Comparison of ENCODE assay signal across 25 cellular contexts in the genomic region with DNA sequence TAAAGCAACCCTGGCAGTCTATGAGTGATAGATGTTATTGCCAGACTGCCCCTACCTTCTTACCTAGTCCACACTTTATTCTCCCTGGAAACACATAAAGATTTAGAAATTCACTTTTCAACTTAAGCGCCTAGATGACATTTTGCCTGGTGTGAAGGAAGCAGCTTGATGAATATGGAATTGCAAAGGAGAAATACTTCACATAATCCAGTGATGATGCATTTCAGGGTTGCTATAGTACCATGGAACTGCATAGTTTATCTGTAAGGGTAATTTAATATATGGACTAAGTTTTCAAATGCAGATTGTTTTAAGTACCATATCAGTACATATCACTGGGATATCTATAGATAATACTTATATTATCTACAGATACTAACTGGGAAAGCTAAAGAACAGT. TPM values are rescaled to one million over a fixed set of nuclear protein-coding genes. Genes with fewer than 3 reads are reported as not detected.
DNase-seq lines count a peak whose midpoint lies in the region; ATAC-seq, FAIRE-seq and TF ChIP-seq lines count a peak whose summit lies in the region.
"Had no signal": no experiment of that assay in that cellular context is flagged by ENCODE, and none has a peak within 500 bp of the region (broad histone marks: within the 10 kb centered on the region; RNA-seq: fewer than 3 reads in every experiment).

No MANE protein-coding gene starts in this region.

- H3K4me2 ChIP-seq in GM12878 (ENCODE audit: control insufficient read depth, insufficient read depth) = no peak overlapping the region

- peak; percentile 13 for FAIRE-seq in GM12878 (lab: Jason Lieb, UNC)
- FAIRE-seq: frontal cortex, HepG2, small intestine had no signal

- H3K4me3 ChIP-seq in cardiac muscle cell = no peak overlapping the region
- H3K4me3 ChIP-seq in right atrium auricular region = no peak overlapping the region
- H3K4me3 ChIP-seq in GM12878 = no peak overlapping the region
- H3K4me3 ChIP-seq in skeletal muscle tissue (ENCODE audit: low read length in 3 of 3) = no peak overlapping the region
- no peak overlapping the region for H3K4me3 ChIP-seq in right lobe of liver
- H3K4me3 ChIP-seq: coronary artery, mucosa of descending colon had no signal

- H3K4me3 Mint-ChIP-seq in stimulated activated naive B cell treated with anti-CD40 and anti-IgM and Interleukin-4, amounts not matched to agents 10 μg/mL and 1 μg/mL and 100 μg/mL, for 72 hours = no peak overlapping the region

- no peak for TF ChIP-seq POLR2A in GM12878 (IDR thresholded peaks at IDR 0.05; ENCODE audit: low read depth, low read length)
- TF ChIP-seq POLR2A in right lobe of liver (IDR thresholded peaks at IDR 0.05) = no peak

- CTCF ChIA-PET in GM12878 (lab: Yijun Ruan, JAX) = no interaction called here

- TF ChIP-seq CTCF in cardiac muscle cell (IDR thresholded peaks at IDR 0.05; ENCODE audit: low read depth, low read length) (no peak), right atrium auricular region (IDR thresholded peaks at IDR 0.05) (no peak), GM12878 (IDR thresholded peaks at IDR 0.05 in 2 of 3, conservative IDR thresholded peaks at IDR 0.05 in 1 of 3; ENCODE audit: control insufficient read depth in 2 of 3, extremely low read depth in 1 of 3, insufficient read depth in 1 of 3, low read depth in 3 of 3, low read length in 3 of 3) (no peak), right lobe of liver (IDR thresholded peaks at IDR 0.05) (no peak)

- H3K9me3 ChIP-seq in cardiac muscle cell (ENCODE audit: low read depth) (no peaks in the 10 kb centered on the region), right atrium auricular region (no peaks in the 10 kb centered on the region), GM12878 (replicated peaks; ENCODE audit: control insufficient read depth, insufficient read depth, low read length) (no peaks in the 10 kb centered on the region), skeletal muscle tissue (ENCODE audit: control insufficient read depth in 3 of 3, low read length in 3 of 3) (no peaks in the 10 kb centered on the region), right lobe of liver (no peaks in the 10 kb centered on the region)
- H3K9me3 ChIP-seq: mucosa of descending colon had no signal

- peaks cover 36 to 45% of the 10 kb centered on the region in 2 donors for H3K36me3 Mint-ChIP-seq in stimulated activated naive B cell treated with anti-CD40 and anti-IgM and Interleukin-4, amounts not matched to agents 10 μg/mL and 1 μg/mL and 100 μg/mL, for 72 hours

- no peak overlapping the region for H2AFZ ChIP-seq in GM12878 (ENCODE audit: control insufficient read depth, low read depth, low read length)

- in situ Hi-C loops in GM12878 (cut with MboI) = no loop called here

- peaks cover 51% of the 10 kb centered on the region for H3K36me3 ChIP-seq in cardiac muscle cell
- peaks cover 40% of the 10 kb centered on the region for H3K36me3 ChIP-seq in right atrium auricular region
- peaks cover 4 to 35% of the 10 kb centered on the region in 2 experiments for H3K36me3 ChIP-seq in GM12878 (ENCODE audit: control insufficient read depth in 2 of 2, insufficient read depth in 2 of 2, low read length in 1 of 2)
- H3K36me3 ChIP-seq in skeletal muscle tissue (ENCODE audit: control insufficient read depth in 3 of 3, insufficient read depth in 3 of 3, low read length in 3 of 3) = peaks cover 25 to 58% (median 36%) of the 10 kb centered on the region in 3 donors
- H3K36me3 ChIP-seq in right lobe of liver = peaks cover 0 to 45% (median 18%) of the 10 kb centered on the region in 4 donors

- no peaks in the 10 kb centered on the region for H3K27me3 ChIP-seq in cardiac muscle cell
- no peaks in the 10 kb centered on the region for H3K27me3 ChIP-seq in right atrium auricular region
- no peaks in the 10 kb centered on the region for H3K27me3 ChIP-seq in GM12878 (replicated peaks in 1 of 2; ENCODE audit: control insufficient read depth in 2 of 2, insufficient read depth in 2 of 2, low read length in 1 of 2)
- no peaks in the 10 kb centered on the region for H3K27me3 ChIP-seq in skeletal muscle tissue (ENCODE audit: control insufficient read depth in 3 of 3, insufficient read depth in 3 of 3, low read length in 3 of 3)
- H3K27me3 ChIP-seq in right lobe of liver = no peaks in the 10 kb centered on the region

- H3K9ac ChIP-seq in GM12878 (ENCODE audit: control insufficient read depth, insufficient read depth, low read length) (no peak overlapping the region), skeletal muscle tissue (ENCODE audit: low read depth in 1 of 3, low read length in 3 of 3) (peak overlapping the region in 2 of 3 donors; percentile 50 to 52)

- no peaks in the 10 kb centered on the region; the same call in 1 of the 2 replicates for H4K20me1 ChIP-seq in GM12878 (ENCODE audit: control insufficient read depth, insufficient read depth)

- RAD21 ChIA-PET in GM12878 (lab: Charles Lee; ENCODE audit: unreplicated experiment) = no interaction called here

- no peaks in the 10 kb centered on the region for H3K27me3 Mint-ChIP-seq in stimulated activated naive B cell treated with anti-CD40 and anti-IgM and Interleukin-4, amounts not matched to agents 10 μg/mL and 1 μg/mL and 100 μg/mL, for 72 hours

- H3K4me1 ChIP-seq in cardiac muscle cell (ENCODE audit: low read depth) (no peaks in the 10 kb centered on the region), right atrium auricular region (peaks cover 0 to 10% of the 10 kb centered on the region in 2 donors), GM12878 (ENCODE audit: control insufficient read depth, insufficient read depth, low read length) (no peaks in the 10 kb centered on the region), skeletal muscle tissue (ENCODE audit: control insufficient read depth in 3 of 3, insufficient read depth in 3 of 3, low read length in 3 of 3) (peaks cover 2 to 26% (median 15%) of the 10 kb centered on the region in 3 donors), right lobe of liver (peaks cover 0 to 17% (median 5%) of the 10 kb centered on the region in 4 donors)

- no peaks in the 10 kb centered on the region for H3K79me2 ChIP-seq in GM12878 (ENCODE audit: control insufficient read depth, insufficient read depth, low read length)

- H3K27ac Mint-ChIP-seq in stimulated activated naive B cell treated with anti-CD40 and anti-IgM and Interleukin-4, amounts not matched to agents 10 μg/mL and 1 μg/mL and 100 μg/mL, for 72 hours = no peak overlapping the region

- peak overlapping the region; percentile 12 for H3K27ac ChIP-seq in cardiac muscle cell
- H3K27ac ChIP-seq in right atrium auricular region = peak overlapping the region in 1 of 2 donors; percentile 37
- no peak overlapping the region for H3K27ac ChIP-seq in GM12878 (ENCODE audit: control insufficient read depth, insufficient read depth)
- H3K27ac ChIP-seq in skeletal muscle tissue (ENCODE audit: low read depth, low read length) = peak overlapping the region; percentile 13
- no peak overlapping the region for H3K27ac ChIP-seq in right lobe of liver
- H3K27ac ChIP-seq: C4-2B, coronary artery had no signal

- no peak for TF ChIP-seq EP300 in GM12878 (IDR thresholded peaks at IDR 0.05; ENCODE audit: borderline replicate concordance in 1 of 2, control insufficient read depth in 1 of 2, low read depth in 2 of 2, low read length in 2 of 2)

- no TSS peak for BruUV-seq in GM12878 (replicated peaks; lab: Mats Ljungman, UMichigan)

- DNase-seq in cardiac muscle cell (ENCODE audit: low read depth in 1 of 2, low spot score in 1 of 2) (peak in 1 of 2 donors; percentile 25), right atrium auricular region (ENCODE audit: low spot score) (no peak), GM12878 (ENCODE audit: low read depth, low spot score) (no peak), iris pigment epithelial cell (ENCODE audit: low read depth) (peak; percentile 68), right lobe of liver (no peak)
- DNase-seq in stimulated activated naive B cell treated with anti-CD40 and anti-IgM and Interleukin-4, amounts not matched to agents 10 μg/mL and 1 μg/mL and 100 μg/mL, for 72 hours = no peak
- DNase-seq: 8988T; activated CD4-positive, alpha-beta T cell treated with anti-CD3 and anti-CD28 coated beads, Interleukin-2, amount 50 U/mL, for 1 hour; activated gamma-delta T cell treated with Interleukin-2 at 50 U/mL for 16 hours; amygdala; mucosa of descending colon; NCI-H2171; NCI-H748 treated with DMSO at 0.1 percent for 48 hours; occipital lobe; OCI-M1; SHP77; small intestine; stimulated activated CD4-positive, alpha-beta T cell treated with anti-CD3 and anti-CD28 coated beads, Interleukin-4, amount 100 ng/mL, for 4 hours had no signal

- intact Hi-C loops in GM12878 (cut with micrococcal nuclease; ENCODE audit: unreplicated experiment) (no loop called here), right lobe of liver (cut with DNase I) (no loop called here)

- SMC1A ChIA-PET in GM12878 (lab: Charles Lee; ENCODE audit: uncharacterized antibody, unreplicated experiment) = no interaction called here

- no peaks in the 10 kb centered on the region for H3K9me3 Mint-ChIP-seq in stimulated activated naive B cell treated with anti-CD40 and anti-IgM and Interleukin-4, amounts not matched to agents 10 μg/mL and 1 μg/mL and 100 μg/mL, for 72 hours

- peaks cover 5 to 10% of the 10 kb centered on the region in 2 donors for H3K4me1 Mint-ChIP-seq in stimulated activated naive B cell treated with anti-CD40 and anti-IgM and Interleukin-4, amounts not matched to agents 10 μg/mL and 1 μg/mL and 100 μg/mL, for 72 hours

- ATAC-seq in GM12878 (no peak), HG03095 (IDR thresholded peaks at IDR 0.05; ENCODE audit: unreplicated experiment) (no peak), right lobe of liver (no peak)
- no peak for ATAC-seq in stimulated activated naive B cell treated with anti-CD40 and anti-IgM and Interleukin-4, amounts not matched to agents 10 μg/mL and 1 μg/mL and 100 μg/mL, for 72 hours (replicated peaks)
- ATAC-seq: HCT116, HepG2, mucosa of descending colon had no signal

- WGBS in GM12878 (ENCODE audit: insufficient coverage, insufficient replicate concordance, low lambda C conversion rate, missing lambda C conversion rate) = 96% methylated on average over 1 of the region's 1 CpG
- whole genome bisulfite sequencing in right lobe of liver (ENCODE audit: insufficient coverage, low coverage, low lambda C conversion rate, missing lambda C conversion rate) = 90% methylated on average over 1 of the region's 1 CpG

- POLR2A ChIA-PET in GM12878 (lab: Charles Lee) = no interaction called here

- TF ChIP-seq RAD21 in GM12878 (IDR thresholded peaks at IDR 0.05; ENCODE audit: insufficient read depth, low read depth, low read length) = no peak

RNA-seq across cellular contexts. Expression of a gene that starts 37.0 kb away (rescaled TPM):
- total RNA-seq in cardiac muscle cell = 141 and 157 TPM in 2 replicates
- 164 and 178 TPM in 2 replicates for polyA plus RNA-seq in cardiac muscle cell
- total RNA-seq in right atrium auricular region = 10 to 100 TPM; 67.7 to 86.0 TPM
- 133 and 136 TPM in 2 replicates for total RNA-seq in GM12878 (2013; cell fraction: nucleolus; rRNA removed)
- 308 and 442 TPM in 2 replicates for total RNA-seq in GM12878 (2014; rRNA removed)
- 102 and 111 TPM in 2 replicates for total RNA-seq in GM12878 (2014; rRNA removed; fragmentation: Illumina TruSeq; extraction: Trizol)
- 287 and 303 TPM in 2 replicates for total RNA-seq in GM12878 (2021)
- 68.0 TPM for polyA plus RNA-seq in GM12878 (2011; ENCODE audit: low read depth)
- 106 and 262 TPM in 2 replicates for polyA plus RNA-seq in GM12878 (2011; rRNA removed)
- 226 and 259 TPM in 2 replicates for polyA plus RNA-seq in GM12878 (2011; cell fraction: cytosol; rRNA removed)
- polyA plus RNA-seq in GM12878 (2011; cell fraction: nucleus; rRNA removed) = 396 and 407 TPM in 2 replicates
- polyA plus RNA-seq in GM12878 (2012) = 133 and 169 TPM in 2 replicates
- polyA plus RNA-seq in GM12878 (2014; fragmentation: Illumina TruSeq; extraction: Trizol) = 112 and 214 TPM in 2 replicates
- polyA plus RNA-seq in GM12878 (2014; fragmentation: Nextera tagmentation; extraction: Ambion mirVana) = 10 to 100 TPM; 16.3 to 60.3 TPM
- 238 and 391 TPM in 2 replicates for polyA plus RNA-seq in GM12878 (2014; rRNA removed)
- polyA plus RNA-seq in GM12878 (2016; fragmentation: Nextera tagmentation; extraction: Ambion mirVana) = 100 to 1,000 TPM; 243 to 265 TPM
- polyA minus RNA-seq in GM12878 (2011; rRNA and poly(A)+ RNA removed) = 273 and 287 TPM in 2 replicates
- 68.3 and 93.6 TPM in 2 replicates for polyA minus RNA-seq in GM12878 (2011; cell fraction: cytosol; rRNA and poly(A)+ RNA removed)
- polyA minus RNA-seq in GM12878 (2011; cell fraction: nucleus; rRNA and poly(A)+ RNA removed) = 79.7 and 130 TPM in 2 replicates
- 115 TPM for total RNA-seq in skeletal muscle tissue
- 100 to 1,000 TPM in 4 of 6 experiments, 10 to 100 TPM in 2; 93.4 to 169 (median 123) TPM for total RNA-seq in right lobe of liver

Comparison
In these comparisons a context has a peak if more than half of its experiments do, and no peak if none do; other contexts are left out.
1. H3K27ac ChIP-seq: peak in cardiac muscle cell (single experiment) and skeletal muscle tissue (single experiment); none in GM12878 (single experiment) and right lobe of liver (0 of 3).